In genomic region chr3:30693470-30694120, GRCh38 we compare ENCODE assay signal across 8 cellular contexts.
DNase-seq lines count a peak whose midpoint lies in the region; ATAC-seq and TF ChIP-seq lines count a peak whose summit lies in the region.

No MANE protein-coding gene starts in this region.

- no peaks in the 10 kb centered on the region for H4K20me1 ChIP-seq in OCI-LY3 (ENCODE audit: insufficient read depth, low read length)

- no peak overlapping the region for H3K4me3 Mint-ChIP-seq in activated naive CD8-positive, alpha-beta T cell treated with anti-CD3 and anti-CD28 coated beads for 36 hours

- intact Hi-C loops in heart left ventricle (cut with DNase I): loop anchor here (1.0 to 10.0 kb wide), 27 partner anchors 81 to 651 kb away; partner anchors contain the start of gene TGFBR2 (in 3 of the 10)
- intact Hi-C loops in prostate gland (cut with DNase I): loop anchor here (2.0 to 5.0 kb wide), 4 partner anchors 176 to 651 kb away; no protein-coding TSS in a partner anchor

- H3K4me3 ChIP-seq in HL-60 (replicated peaks; ENCODE audit: insufficient read depth, low read length) (no peak overlapping the region), OCI-LY3 (ENCODE audit: low read length) (no peak overlapping the region), heart left ventricle (no peak overlapping the region), prostate gland (no peak overlapping the region)

- H3K9ac ChIP-seq in OCI-LY3 (ENCODE audit: low read length): no peak overlapping the region

- peaks cover 82% of the 10 kb centered on the region for H3K36me3 Mint-ChIP-seq in activated naive CD8-positive, alpha-beta T cell treated with anti-CD3 and anti-CD28 coated beads for 36 hours

- H3K9me3 ChIP-seq in OCI-LY3 (ENCODE audit: insufficient read depth, low read length): no peaks in the 10 kb centered on the region
- no peaks in the 10 kb centered on the region for H3K9me3 ChIP-seq in heart left ventricle
- no peaks in the 10 kb centered on the region for H3K9me3 ChIP-seq in prostate gland

- peak overlapping the region; percentile 88 for H3K27ac Mint-ChIP-seq in activated naive CD8-positive, alpha-beta T cell treated with anti-CD3 and anti-CD28 coated beads for 36 hours

- H3K4me2 ChIP-seq in OCI-LY3 (ENCODE audit: low read length): no peak overlapping the region

- 2 to 5% (median 3%) methylated on average over 2 of the region's 2 CpGs for WGBS in heart left ventricle, 4 donors
- 4% methylated on average over 2 of the region's 2 CpGs for WGBS in prostate gland

- peaks cover 2% of the 10 kb centered on the region for H3K9me3 Mint-ChIP-seq in activated naive CD8-positive, alpha-beta T cell treated with anti-CD3 and anti-CD28 coated beads for 36 hours

- TF ChIP-seq POLR2A in heart left ventricle (IDR thresholded peaks at IDR 0.05) (no peak), prostate gland (IDR thresholded peaks at IDR 0.05) (no peak)

- H3K4me1 ChIP-seq in OCI-LY3 (ENCODE audit: low read length): peaks cover 23% of the 10 kb centered on the region
- H3K4me1 ChIP-seq in heart left ventricle: peaks cover 2 to 78% (median 57%) of the 10 kb centered on the region in 12 donors
- H3K4me1 ChIP-seq in prostate gland (replicated peaks): peaks cover 6% of the 10 kb centered on the region

- DNase-seq in DMS79 treated with DMSO at 0.1 percent for 48 hours (lab: John Stamatoyannopoulos, UW) (peak; percentile 28), DMS79 (lab: John Stamatoyannopoulos, UW) (no peak), HL-60 (ENCODE audit: low read depth in 1 of 2, low spot score in 1 of 2) (peak; percentile 13 to 68), heart left ventricle (peak in 4 of 5 donors; percentile 39 to 54 (median 48)), prostate gland (ENCODE audit: low spot score) (peak; percentile 53)
- peak; percentile 31 for DNase-seq in activated naive CD8-positive, alpha-beta T cell treated with anti-CD3 and anti-CD28 coated beads for 36 hours

- no peak overlapping the region for H2AFZ ChIP-seq in OCI-LY3 (ENCODE audit: low read depth, low read length)

- H3K79me2 ChIP-seq in OCI-LY3 (ENCODE audit: low read length): no peaks in the 10 kb centered on the region

- ATAC-seq in GM21447 (IDR thresholded peaks at IDR 0.05; ENCODE audit: unreplicated experiment) (peak; percentile 92), heart left ventricle (peak; percentile 76 to 82 (median 82))

- H3K27ac ChIP-seq in HL-60 (replicated peaks): no peak overlapping the region; the same call in 1 of the 2 replicates
- no peak overlapping the region for H3K27ac ChIP-seq in OCI-LY3 (ENCODE audit: low read length)
- H3K27ac ChIP-seq in heart left ventricle: peak overlapping the region in 7 of 12 donors; percentile 17 to 81 (median 35)
- no peak overlapping the region for H3K27ac ChIP-seq in prostate gland

- peaks cover 81% of the 10 kb centered on the region for H3K4me1 Mint-ChIP-seq in activated naive CD8-positive, alpha-beta T cell treated with anti-CD3 and anti-CD28 coated beads for 36 hours

- TF ChIP-seq CTCF in HL-60 (IDR thresholded peaks at IDR 0.05; ENCODE audit: insufficient read depth, low read length): peak; percentile 43
- TF ChIP-seq CTCF in OCI-LY3 (IDR thresholded peaks at IDR 0.05; ENCODE audit: low read depth, low read length): peak; percentile 95
- TF ChIP-seq CTCF in heart left ventricle (IDR thresholded peaks at IDR 0.05): peak; percentile 65 to 88 (median 82)
- peak; percentile 62 to 83 (median 78) for TF ChIP-seq CTCF in prostate gland (IDR thresholded peaks at IDR 0.05)

- no peaks in the 10 kb centered on the region for H3K27me3 Mint-ChIP-seq in activated naive CD8-positive, alpha-beta T cell treated with anti-CD3 and anti-CD28 coated beads for 36 hours

- H3K36me3 ChIP-seq in OCI-LY3 (replicated peaks; ENCODE audit: low read depth, low read length): peaks cover 19% of the 10 kb centered on the region
- peaks cover 0 to 99% (median 62%) of the 10 kb centered on the region in 9 donors for H3K36me3 ChIP-seq in heart left ventricle
- H3K36me3 ChIP-seq in prostate gland: no peaks in the 10 kb centered on the region

- H3K27me3 ChIP-seq in HL-60 (ENCODE audit: insufficient read depth, poor library complexity, severe bottlenecking): no peaks in the 10 kb centered on the region
- H3K27me3 ChIP-seq in OCI-LY3 (ENCODE audit: low read depth, low read length): no peaks in the 10 kb centered on the region
- no peaks in the 10 kb centered on the region for H3K27me3 ChIP-seq in heart left ventricle
- H3K27me3 ChIP-seq in prostate gland (replicated peaks; ENCODE audit: insufficient read depth): no peaks in the 10 kb centered on the region

Comparison
In these comparisons a context has a peak if more than half of its experiments do, and no peak if none do; other contexts are left out.
1. H3K27ac ChIP-seq: peak in heart left ventricle (7 of 12); none in HL-60 (single experiment), OCI-LY3 (single experiment) and prostate gland (0 of 2).
2. CTCF ChIP-seq: peak in every context shown above with its lines; median percentile 95 in OCI-LY3; 82 in heart left ventricle; 78 in prostate gland; 43 in HL-60.